16 cellular contexts compared by ENCODE assay signal in the genomic region with DNA sequence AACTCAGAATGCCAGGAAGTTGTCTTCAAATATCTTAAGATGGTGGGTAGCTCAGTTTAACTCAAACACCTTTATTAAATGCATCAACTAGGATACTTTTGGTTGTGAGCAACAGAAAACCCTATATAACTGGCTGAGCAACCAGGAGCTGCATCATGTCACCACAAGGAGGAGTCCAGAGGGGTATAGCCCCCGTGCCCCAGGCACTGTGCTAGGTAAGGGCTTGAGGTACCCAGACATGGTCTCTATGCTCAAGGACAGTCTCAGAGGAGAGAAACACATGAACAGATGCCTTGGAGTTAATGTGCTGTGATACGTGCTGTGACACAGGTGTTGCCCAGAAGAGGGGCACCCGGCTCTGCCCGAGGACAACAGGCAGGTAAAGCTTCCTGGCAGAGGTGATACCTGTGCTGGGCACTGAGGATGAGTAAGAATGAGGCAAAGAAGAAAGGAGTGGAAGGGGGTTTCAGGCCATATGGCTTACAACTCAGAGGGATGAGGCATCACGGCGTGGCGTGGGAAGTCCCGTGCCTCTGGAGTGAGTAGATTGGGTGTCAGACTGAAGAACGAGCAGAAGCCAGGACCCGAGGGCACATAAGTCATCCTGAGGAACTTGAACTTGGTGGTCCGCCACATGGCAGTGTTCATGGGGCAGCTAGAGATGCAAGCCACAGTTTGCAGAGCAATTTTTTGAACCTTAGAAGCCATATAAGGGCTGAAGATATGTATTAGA. TPM values are rescaled to one million over a fixed set of nuclear protein-coding genes. Genes with fewer than 3 reads are reported as not detected.
DNase-seq lines count a peak whose midpoint lies in the region; ATAC-seq, FAIRE-seq and TF ChIP-seq lines count a peak whose summit lies in the region.
"Had no signal": no experiment of that assay in that cellular context is flagged by ENCODE, and none has a peak within 500 bp of the region (broad histone marks: within the 10 kb centered on the region; RNA-seq: fewer than 3 reads in every experiment).

No MANE protein-coding gene starts in this region.

- H3K27ac ChIP-seq in WERI-Rb-1 (no peak overlapping the region), SK-N-SH (ENCODE audit: low read depth in 2 of 2, low read length in 1 of 2) (no peak overlapping the region)
- H3K27ac ChIP-seq: hepatocyte had no signal

- peak; percentile 72 for DNase-seq in activated naive CD4-positive, alpha-beta T cell treated with anti-CD3 and anti-CD28 coated beads for 36 hours
- DNase-seq in activated naive CD4-positive, alpha-beta T cell (lab: John Stamatoyannopoulos, UW) = no peak
- no peak for DNase-seq in GM12892 (ENCODE audit: insufficient read length)
- DNase-seq in WERI-Rb-1 = no peak
- peak; percentile 13 for DNase-seq in fibroblast of the aortic adventitia (ENCODE audit: low read depth)
- DNase-seq in NCI-H2029 (lab: John Stamatoyannopoulos, UW) = no peak
- DNase-seq in SK-N-SH = no peak
- DNase-seq: activated naive CD4-positive, alpha-beta T cell treated with anti-CD3 and anti-CD28 coated beads, Interleukin-2, amount 50 U/mL, for 16 hours; naive B cell; NCI-H1048; SW 1271 had no signal

- no peak overlapping the region for H3K9ac ChIP-seq in SK-N-SH

- H3K27me3 ChIP-seq in WERI-Rb-1 (ENCODE audit: insufficient read depth, low read depth, severe bottlenecking) (no peaks in the 10 kb centered on the region), SK-N-SH (ENCODE audit: insufficient read depth) (no peaks in the 10 kb centered on the region)
- H3K27me3 ChIP-seq: hepatocyte had no signal

- no peaks in the 10 kb centered on the region for H3K79me2 ChIP-seq in SK-N-SH (ENCODE audit: insufficient read depth)
- H3K79me2 ChIP-seq: hepatocyte had no signal

- TF ChIP-seq CTCF in WERI-Rb-1 (IDR thresholded peaks at IDR 0.05; ENCODE audit: low read depth, low read length) = 0 out of 2 replicates have a peak, but pooled peaks have one; percentile 7
- TF ChIP-seq CTCF in fibroblast of the aortic adventitia (IDR thresholded peaks at IDR 0.05; ENCODE audit: insufficient read depth, low read length) = no peak
- TF ChIP-seq CTCF in SK-N-SH (IDR thresholded peaks at IDR 0.05) = no peak

- no peaks in the 10 kb centered on the region for H3K9me2 ChIP-seq in SK-N-SH

- H3K36me3 Mint-ChIP-seq in activated naive CD4-positive, alpha-beta T cell treated with anti-CD3 and anti-CD28 coated beads for 36 hours (ENCODE audit: low read depth) = peaks cover 3% of the 10 kb centered on the region
- H3K36me3 Mint-ChIP-seq: type B pancreatic cell had no signal

- intact Hi-C loops in activated naive CD4-positive, alpha-beta T cell treated with anti-CD3 and anti-CD28 coated beads for 36 hours (cut with micrococcal nuclease) = loop anchor here (2.0 kb wide), 1 partner anchor 14 kb away; no protein-coding TSS in a partner anchor

- H3K4me2 ChIP-seq in SK-N-SH = no peak overlapping the region
- H3K4me2 ChIP-seq: hepatocyte had no signal

- POLR2A ChIA-PET in SK-N-SH (lab: Yijun Ruan, JAX) = no interaction called here

- H3K4me1 Mint-ChIP-seq in activated naive CD4-positive, alpha-beta T cell treated with anti-CD3 and anti-CD28 coated beads for 36 hours (ENCODE audit: low read depth) = peaks cover 30% of the 10 kb centered on the region

- no peak for ATAC-seq in GM18520 (IDR thresholded peaks at IDR 0.05; ENCODE audit: unreplicated experiment)
- ATAC-seq: left lobe of liver had no signal

- H3K27ac Mint-ChIP-seq in activated naive CD4-positive, alpha-beta T cell treated with anti-CD3 and anti-CD28 coated beads for 36 hours = peak overlapping the region; percentile 25
- H3K27ac Mint-ChIP-seq: naive B cell, type B pancreatic cell had no signal

- no peaks in the 10 kb centered on the region for H3K9me3 ChIP-seq in WERI-Rb-1 (ENCODE audit: severe bottlenecking)
- no peaks in the 10 kb centered on the region for H3K9me3 ChIP-seq in SK-N-SH

- no peak overlapping the region for H3K4me3 ChIP-seq in WERI-Rb-1 (ENCODE audit: low read depth, low read length)
- no peak overlapping the region for H3K4me3 ChIP-seq in fibroblast of the aortic adventitia (ENCODE audit: low read depth, low read length)
- H3K4me3 ChIP-seq in SK-N-SH (ENCODE audit: low read depth in 2 of 2, low read length in 1 of 2) = no peak overlapping the region
- H3K4me3 ChIP-seq: hepatocyte had no signal

- H3K4me3 Mint-ChIP-seq in activated naive CD4-positive, alpha-beta T cell treated with anti-CD3 and anti-CD28 coated beads for 36 hours = no peak overlapping the region
- H3K4me3 Mint-ChIP-seq: type B pancreatic cell had no signal

- no peaks in the 10 kb centered on the region for H4K20me1 ChIP-seq in SK-N-SH (ENCODE audit: insufficient read depth)

- no peak overlapping the region for H2AFZ ChIP-seq in SK-N-SH (ENCODE audit: low read depth)
- H2AFZ ChIP-seq: hepatocyte had no signal

- no peaks in the 10 kb centered on the region for H3K36me3 ChIP-seq in WERI-Rb-1
- no peaks in the 10 kb centered on the region for H3K36me3 ChIP-seq in SK-N-SH (replicated peaks in 1 of 2; ENCODE audit: control insufficient read depth in 1 of 2, insufficient read depth in 2 of 2, low read length in 1 of 2)

- no peaks in the 10 kb centered on the region for H3K27me3 Mint-ChIP-seq in activated naive CD4-positive, alpha-beta T cell treated with anti-CD3 and anti-CD28 coated beads for 36 hours (ENCODE audit: low read depth)

- FAIRE-seq in GM12892 (lab: Jason Lieb, UNC) = peak; percentile 73
- FAIRE-seq: endothelial cell of umbilical vein had no signal

- no peak for TF ChIP-seq RAD21 in SK-N-SH (IDR thresholded peaks at IDR 0.05; ENCODE audit: low read length)

- CTCF ChIA-PET in activated naive CD4-positive, alpha-beta T cell treated with anti-CD3 and anti-CD28 coated beads for 36 hours (lab: Charles Lee) = interaction anchor here (0.5 to 1.5 kb wide), 6 partner anchors 10 to 118 kb away, joined by 3 to 4 read pairs (median 4); no protein-coding TSS in a partner anchor
- CTCF ChIA-PET in SK-N-SH (lab: Yijun Ruan, JAX) = interaction anchor here (1.3 kb wide), 1 partner anchor 31 kb away, joined by 4 read pairs; no protein-coding TSS in a partner anchor

- TF ChIP-seq POLR2A in GM12892 (IDR thresholded peaks at IDR 0.05; ENCODE audit: low read depth, low read length) = no peak

- TF ChIP-seq EP300 in SK-N-SH (IDR thresholded peaks at IDR 0.05; ENCODE audit: borderline replicate concordance in 1 of 2, low read depth in 1 of 2, low read length in 1 of 2) = no peak

- peaks cover 8% of the 10 kb centered on the region for H3K9me3 Mint-ChIP-seq in activated naive CD4-positive, alpha-beta T cell treated with anti-CD3 and anti-CD28 coated beads for 36 hours

- H3K4me1 ChIP-seq in SK-N-SH (ENCODE audit: control insufficient read depth in 1 of 2, insufficient read depth in 2 of 2, low read depth in 1 of 2, low read length in 1 of 2) = peaks cover 6 to 8% of the 10 kb centered on the region in 2 experiments; a peak in 1 of 4 replicates

- H3F3A ChIP-seq in SK-N-SH (replicated peaks; ENCODE audit: insufficient read depth) = no peaks in the 10 kb centered on the region

- WGBS in SK-N-SH (ENCODE audit: low lambda C conversion rate) = 64% methylated on average over 11 of the region's 11 CpGs

TF ChIP-seq in SK-N-SH, 30 proteins besides CTCF, POLR2A, EP300 and RAD21 (continues in another document):
- TF ChIP-seq CHD2 (IDR thresholded peaks at IDR 0.05; ENCODE audit: low read length, partially characterized antibody) = no peak
- TF ChIP-seq, protein P1, sequence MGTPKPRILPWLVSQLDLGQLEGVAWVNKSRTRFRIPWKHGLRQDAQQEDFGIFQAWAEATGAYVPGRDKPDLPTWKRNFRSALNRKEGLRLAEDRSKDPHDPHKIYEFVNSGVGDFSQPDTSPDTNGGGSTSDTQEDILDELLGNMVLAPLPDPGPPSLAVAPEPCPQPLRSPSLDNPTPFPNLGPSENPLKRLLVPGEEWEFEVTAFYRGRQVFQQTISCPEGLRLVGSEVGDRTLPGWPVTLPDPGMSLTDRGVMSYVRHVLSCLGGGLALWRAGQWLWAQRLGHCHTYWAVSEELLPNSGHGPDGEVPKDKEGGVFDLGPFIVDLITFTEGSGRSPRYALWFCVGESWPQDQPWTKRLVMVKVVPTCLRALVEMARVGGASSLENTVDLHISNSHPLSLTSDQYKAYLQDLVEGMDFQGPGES (IDR thresholded peaks at IDR 0.05; ENCODE audit: low read depth, low read length) = no peak
- no peak for TF ChIP-seq FOSL2 (IDR thresholded peaks at IDR 0.05; ENCODE audit: borderline replicate concordance, low read depth)
- TF ChIP-seq, protein P2, sequence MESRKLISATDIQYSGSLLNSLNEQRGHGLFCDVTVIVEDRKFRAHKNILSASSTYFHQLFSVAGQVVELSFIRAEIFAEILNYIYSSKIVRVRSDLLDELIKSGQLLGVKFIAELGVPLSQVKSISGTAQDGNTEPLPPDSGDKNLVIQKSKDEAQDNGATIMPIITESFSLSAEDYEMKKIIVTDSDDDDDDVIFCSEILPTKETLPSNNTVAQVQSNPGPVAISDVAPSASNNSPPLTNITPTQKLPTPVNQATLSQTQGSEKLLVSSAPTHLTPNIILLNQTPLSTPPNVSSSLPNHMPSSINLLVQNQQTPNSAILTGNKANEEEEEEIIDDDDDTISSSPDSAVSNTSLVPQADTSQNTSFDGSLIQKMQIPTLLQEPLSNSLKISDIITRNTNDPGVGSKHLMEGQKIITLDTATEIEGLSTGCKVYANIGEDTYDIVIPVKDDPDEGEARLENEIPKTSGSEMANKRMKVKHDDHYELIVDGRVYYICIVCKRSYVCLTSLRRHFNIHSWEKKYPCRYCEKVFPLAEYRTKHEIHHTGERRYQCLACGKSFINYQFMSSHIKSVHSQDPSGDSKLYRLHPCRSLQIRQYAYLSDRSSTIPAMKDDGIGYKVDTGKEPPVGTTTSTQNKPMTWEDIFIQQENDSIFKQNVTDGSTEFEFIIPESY (IDR thresholded peaks at IDR 0.05; ENCODE audit: borderline replicate concordance, low read depth) = no peak
- TF ChIP-seq JUND (IDR thresholded peaks at IDR 0.05) = no peak
- no peak for TF ChIP-seq YY1 (IDR thresholded peaks at IDR 0.05; ENCODE audit: low read depth)
- TF ChIP-seq, protein P3, sequence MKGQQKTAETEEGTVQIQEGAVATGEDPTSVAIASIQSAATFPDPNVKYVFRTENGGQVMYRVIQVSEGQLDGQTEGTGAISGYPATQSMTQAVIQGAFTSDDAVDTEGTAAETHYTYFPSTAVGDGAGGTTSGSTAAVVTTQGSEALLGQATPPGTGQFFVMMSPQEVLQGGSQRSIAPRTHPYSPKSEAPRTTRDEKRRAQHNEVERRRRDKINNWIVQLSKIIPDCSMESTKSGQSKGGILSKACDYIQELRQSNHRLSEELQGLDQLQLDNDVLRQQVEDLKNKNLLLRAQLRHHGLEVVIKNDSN (IDR thresholded peaks at IDR 0.05; ENCODE audit: borderline replicate concordance, low read depth) = no peak
- TF ChIP-seq MXI1 (IDR thresholded peaks at IDR 0.05; ENCODE audit: low read depth, low read length) = no peak

RNA-seq across cellular contexts. Expression of a gene that starts 32.0 kb away (rescaled TPM):
- total RNA-seq in activated naive CD4-positive, alpha-beta T cell treated with anti-CD3 and anti-CD28 coated beads for 36 hours = 10 to 100 TPM; 86.6 to 97.5 TPM
- polyA plus RNA-seq in GM12892 (2012; ENCODE audit: missing spikeins) = 68.8 TPM
- total RNA-seq in fibroblast of the aortic adventitia (ENCODE audit: low replicate concordance) = 61.3 and 68.5 TPM in 2 replicates
- polyA plus RNA-seq in SK-N-SH (2012; rRNA removed) = 15.7 and 18.7 TPM in 2 replicates
- polyA plus RNA-seq in SK-N-SH (2012; cell fraction: cytosol; rRNA removed) = 24.9 and 27.9 TPM in 2 replicates
- polyA plus RNA-seq in SK-N-SH (2012; cell fraction: nucleus; rRNA removed) = 15.2 and 23.1 TPM in 2 replicates

Comparison
In these comparisons a context has a peak if more than half of its experiments do, and no peak if none do; other contexts are left out.
1. DNase-seq: peak in activated naive CD4-positive, alpha-beta T cell treated with anti-CD3 and anti-CD28 coated beads for 36 hours (single experiment) and fibroblast of the aortic adventitia (single experiment); none in activated naive CD4-positive, alpha-beta T cell (0 of 4), GM12892 (single experiment), WERI-Rb-1 (single experiment), NCI-H2029 (single experiment) and SK-N-SH (single experiment).